ENCODE assay signal across 9 cellular contexts in genomic region chr10:118732253-118733194, GRCh38. TPM values are rescaled to one million over a fixed set of nuclear protein-coding genes. Genes with fewer than 3 reads are reported as not detected.
DNase-seq lines count a peak whose midpoint lies in the region; ATAC-seq, FAIRE-seq and TF ChIP-seq lines count a peak whose summit lies in the region.
"Had no signal": no experiment of that assay in that cellular context is flagged by ENCODE, and none has a peak within 500 bp of the region (broad histone marks: within the 10 kb centered on the region; RNA-seq: fewer than 3 reads in every experiment).

No MANE protein-coding gene starts in this region.

- H3K27ac ChIP-seq in spleen = peak overlapping the region in 5 of 8 donors; percentile 16 to 94 (median 89)

- DNase-seq in activated CD8-positive, alpha-beta memory T cell treated with anti-CD3 and anti-CD28 coated beads, Interleukin-2, amount 10 ng/mL, durations not matched to agents 7 days and 5 days = no peak
- DNase-seq in activated CD8-positive, alpha-beta memory T cell treated with anti-CD3 and anti-CD28 coated beads, Interleukin-2, amount 50 U/mL, for 4 hours = no peak
- DNase-seq in astrocyte of the hippocampus (ENCODE audit: low read depth, low spot score) = peak; percentile 16
- no peak for DNase-seq in spleen
- DNase-seq in EL = no peak
- no peak for DNase-seq in islet precursor cell
- no peak for DNase-seq in RCC 7860 (ENCODE audit: low spot score)
- DNase-seq: foreskin melanocyte had no signal

- CTCF ChIA-PET in activated CD8-positive, alpha-beta memory T cell treated with anti-CD3 and anti-CD28 coated beads, Interleukin-2, amount 10 ng/mL, durations not matched to agents 7 days and 5 days (lab: Charles Lee) = interaction anchor here (1.6 to 2.6 kb wide), 3 partner anchors 11 to 34 kb away, joined by 3 to 8 read pairs (median 6); partner anchors contain the start of gene CACUL1

- H3K4me1 Mint-ChIP-seq in activated CD8-positive, alpha-beta memory T cell treated with anti-CD3 and anti-CD28 coated beads, Interleukin-2, amount 10 ng/mL, durations not matched to agents 7 days and 5 days = peaks cover 43% of the 10 kb centered on the region

- intact Hi-C loops in spleen (cut with DNase I; ENCODE audit: low total_unique reads) = no loop called here

- H3K27me3 Mint-ChIP-seq in activated CD8-positive, alpha-beta memory T cell treated with anti-CD3 and anti-CD28 coated beads, Interleukin-2, amount 10 ng/mL, durations not matched to agents 7 days and 5 days = no peaks in the 10 kb centered on the region

- 72 to 78% (median 73%) methylated on average over 12 of the region's 12 CpGs for WGBS in spleen, 5 donors

- ATAC-seq in activated CD8-positive, alpha-beta memory T cell treated with anti-CD3 and anti-CD28 coated beads, Interleukin-2, amount 10 ng/mL, durations not matched to agents 7 days and 5 days = peak; percentile 56
- ATAC-seq in HG03025 (IDR thresholded peaks at IDR 0.05; ENCODE audit: low FRiP score, unreplicated experiment) = peak; percentile 55

- no peak overlapping the region for H3K27ac Mint-ChIP-seq in activated CD8-positive, alpha-beta memory T cell treated with anti-CD3 and anti-CD28 coated beads, Interleukin-2, amount 10 ng/mL, durations not matched to agents 7 days and 5 days

- no peaks in the 10 kb centered on the region for H3K9me3 Mint-ChIP-seq in activated CD8-positive, alpha-beta memory T cell treated with anti-CD3 and anti-CD28 coated beads, Interleukin-2, amount 10 ng/mL, durations not matched to agents 7 days and 5 days (ENCODE audit: low read depth)

- no peak overlapping the region for H3K4me3 Mint-ChIP-seq in activated CD8-positive, alpha-beta memory T cell treated with anti-CD3 and anti-CD28 coated beads, Interleukin-2, amount 10 ng/mL, durations not matched to agents 7 days and 5 days

- no peak for TF ChIP-seq CTCF in spleen (IDR thresholded peaks at IDR 0.05 in 8 of 11, conservative IDR thresholded peaks at IDR 0.05 in 3 of 11)

- no peak for FAIRE-seq in RCC 7860 (lab: Jason Lieb, UNC)

- no peaks in the 10 kb centered on the region for H3K36me3 Mint-ChIP-seq in activated CD8-positive, alpha-beta memory T cell treated with anti-CD3 and anti-CD28 coated beads, Interleukin-2, amount 10 ng/mL, durations not matched to agents 7 days and 5 days

- H3K36me3 ChIP-seq in spleen = peaks cover 0 to 4% (median 0%) of the 10 kb centered on the region in 6 donors

- peaks cover 45 to 100% (median 83%) of the 10 kb centered on the region in 6 donors for H3K4me1 ChIP-seq in spleen

- H3K27me3 ChIP-seq in spleen (replicated peaks in 1 of 7) = no peaks in the 10 kb centered on the region

- no peak for TF ChIP-seq POLR2A in spleen (IDR thresholded peaks at IDR 0.05)

- H3K9me3 ChIP-seq in spleen = no peaks in the 10 kb centered on the region

- peak overlapping the region in 1 of 8 donors; percentile 2 for H3K4me3 ChIP-seq in spleen

RNA-seq across cellular contexts. Expression of gene CACUL1, which starts 22.2 kb away (rescaled TPM):
- total RNA-seq in activated CD8-positive, alpha-beta memory T cell treated with anti-CD3 and anti-CD28 coated beads, Interleukin-2, amount 10 ng/mL, durations not matched to agents 7 days and 5 days = 10 to 100 TPM; 25.6 to 26.4 TPM
- 10 to 100 TPM; 29.9 to 56.7 (median 42.6) TPM for total RNA-seq in spleen
- 1 to 10 TPM; 4.3 to 7.3 (median 4.5) TPM for polyA plus RNA-seq in spleen
